8 cellular contexts compared by ENCODE assay signal in genomic region chr7:146090023-146090645, GRCh38. TPM values are rescaled to one million over a fixed set of nuclear protein-coding genes. Genes with fewer than 3 reads are reported as not detected.
DNase-seq lines count a peak whose midpoint lies in the region; ATAC-seq and TF ChIP-seq lines count a peak whose summit lies in the region.

No MANE protein-coding gene starts in this region.

- no peaks in the 10 kb centered on the region for H3K9me3 ChIP-seq in PC-3 (ENCODE audit: low read length)

- CTCF ChIA-PET in PC-3 (lab: Charles Lee): interaction anchor here (0.5 to 0.6 kb wide), 3 partner anchors 197 to 619 kb away, joined by 3 to 4 read pairs (median 4); no protein-coding TSS in a partner anchor

- intact Hi-C loops in PC-3 (cut with micrococcal nuclease): loop anchor here (1.0 to 5.0 kb wide), 5 partner anchors 205 to 1235 kb away; no protein-coding TSS in a partner anchor

- H3K79me2 ChIP-seq in PC-3 (ENCODE audit: low read length): no peaks in the 10 kb centered on the region

- ATAC-seq in GM21825 (IDR thresholded peaks at IDR 0.05; ENCODE audit: unreplicated experiment) (peak; percentile 72), PC-3 (peak; percentile 78)

- no peak overlapping the region for H2AFZ ChIP-seq in PC-3 (ENCODE audit: low read length)

- H3K4me3 ChIP-seq in Jurkat, Clone E6-1 (ENCODE audit: low read length): no peak overlapping the region
- no peak overlapping the region for H3K4me3 ChIP-seq in PC-3 (ENCODE audit: low read length)
- H3K4me3 ChIP-seq in fibroblast of mammary gland (ENCODE audit: control insufficient read depth, low read depth, low read length): no peak overlapping the region

- H3K36me3 ChIP-seq in PC-3 (ENCODE audit: low read depth, low read length): no peaks in the 10 kb centered on the region

- H3K27me3 ChIP-seq in PC-3 (ENCODE audit: low read length): peaks cover 10% of the 10 kb centered on the region; the same call in 1 of the 2 replicates

- no peak overlapping the region for H3K9ac ChIP-seq in PC-3 (ENCODE audit: low read length)

- BruUV-seq in PC-3 (replicated peaks; lab: Mats Ljungman, UMichigan): no TSS peak

- no peaks in the 10 kb centered on the region for H3K9me2 ChIP-seq in PC-3 (replicated peaks; ENCODE audit: low read length)

- peak; percentile 7 to 16 for DNase-seq in SHP77 (lab: John Stamatoyannopoulos, UW)
- no peak for DNase-seq in SHP77 treated with DMSO at 0.1 percent for 48 hours (lab: John Stamatoyannopoulos, UW)
- peak; percentile 45 for DNase-seq in Jurkat, Clone E6-1 (ENCODE audit: low read depth, low spot score)
- peak; percentile 67 for DNase-seq in PC-3
- peak; percentile 30 for DNase-seq in fibroblast of mammary gland (ENCODE audit: low read depth)
- DNase-seq in retina: peak; percentile 34
- DNase-seq in NK-92 treated with Interleukin-12 subunit alpha and Interleukin-12 subunit beta, amount 100 ng/mL, for 24 hours (lab: John Stamatoyannopoulos, UW): no peak

- POLR2A ChIA-PET in PC-3 (lab: Charles Lee; ENCODE audit: unreplicated experiment): no interaction called here

- peak; percentile 88 for TF ChIP-seq CTCF in PC-3 (conservative IDR thresholded peaks at IDR 0.05; ENCODE audit: low read depth, low read length)
- TF ChIP-seq CTCF in fibroblast of mammary gland (conservative IDR thresholded peaks at IDR 0.05; ENCODE audit: control insufficient read depth, insufficient read depth, low read depth, low read length): peak; percentile 67

- no peak overlapping the region for H3K4me2 ChIP-seq in PC-3 (ENCODE audit: low read length)

- H3K27ac ChIP-seq in PC-3 (ENCODE audit: low read length): no peak overlapping the region

- H4K20me1 ChIP-seq in PC-3 (ENCODE audit: low read length): no peaks in the 10 kb centered on the region

- no peaks in the 10 kb centered on the region for H3K4me1 ChIP-seq in PC-3 (ENCODE audit: insufficient read depth, low read length)

- H3F3A ChIP-seq in PC-3 (ENCODE audit: low read length, unreplicated experiment): no peaks in the 10 kb centered on the region

RNA-seq across cellular contexts. Expression of gene CNTNAP2, which starts 26.5 kb away (rescaled TPM):
- not detected for polyA plus RNA-seq in Jurkat, Clone E6-1 (2012; ENCODE audit: insufficient read depth, insufficient read length)
- total RNA-seq in PC-3 (2014; rRNA removed): 1.5 and 1.8 TPM in 2 replicates

Comparison
In these comparisons a context has a peak if more than half of its experiments do, and no peak if none do; other contexts are left out.
1. DNase-seq: peak in SHP77 (2 of 2), Jurkat, Clone E6-1 (single experiment), PC-3 (single experiment), fibroblast of mammary gland (single experiment) and retina (single experiment); none in SHP77 treated with DMSO at 0.1 percent for 48 hours (single experiment) and NK-92 treated with Interleukin-12 subunit alpha and Interleukin-12 subunit beta, amount 100 ng/mL, for 24 hours (single experiment).